In genomic region chr22:20079745-20080444, GRCh38 we compare ENCODE assay signal across 8 cellular contexts. TPM values are rescaled to one million over a fixed set of nuclear protein-coding genes. Genes with fewer than 3 reads are reported as not detected.
DNase-seq lines count a peak whose midpoint lies in the region; ATAC-seq and TF ChIP-seq lines count a peak whose summit lies in the region.

DGCR8 (plus strand) TSS chr22:20080241; CDS start chr22:20085964, 5,723 bp downstream.

- H3K27me3 Mint-ChIP-seq in H9 (ENCODE audit: low read depth) (no peaks in the 10 kb centered on the region; the same call in 1 of the 2 replicates), neural crest cell (ENCODE audit: low read depth) (peaks cover 2% of the 10 kb centered on the region)

- peaks cover 34 to 49% of the 10 kb centered on the region in 2 experiments for H3K4me1 Mint-ChIP-seq in H9
- peaks cover 55% of the 10 kb centered on the region for H3K4me1 Mint-ChIP-seq in neural crest cell

- H3K4ac ChIP-seq in H9 (ENCODE audit: low read depth, low read length) = peak within 1 kb of the TSS; percentile 19

- H3K36me3 Mint-ChIP-seq in H9 (ENCODE audit: insufficient read depth in 1 of 3, low read depth in 3 of 3) (peaks cover 2 to 22% (median 12%) of the 10 kb centered on the region in 3 experiments; a peak in 6 of 7 replicates), neural crest cell (ENCODE audit: low read depth) (peaks cover 3% of the 10 kb centered on the region)

- no CpG with 5 or more reads among the region's 100 CpGs for WGBS in H9 (ENCODE audit: extremely low coverage, insufficient read length, low lambda C conversion rate)

- no peak within 1 kb of the TSS for H4K91ac ChIP-seq in H9 (ENCODE audit: insufficient read length, low read depth, low read length)

- peaks cover 20% of the 10 kb centered on the region for H3K36me3 ChIP-seq in MG63

- H4K20me1 ChIP-seq in H9 (ENCODE audit: control insufficient read depth, insufficient read depth, insufficient read length) = peaks cover 5% of the 10 kb centered on the region

- H4K8ac ChIP-seq in H9 (replicated peaks; ENCODE audit: insufficient read length, low read depth, low read length) = no peak within 1 kb of the TSS

- no peak within 1 kb of the TSS for H2BK5ac ChIP-seq in H9 (ENCODE audit: insufficient read length, low read length)

- no peak within 1 kb of the TSS for H2BK20ac ChIP-seq in H9 (ENCODE audit: low read depth, low read length, poor library complexity, severe bottlenecking)

- H3K4me2 ChIP-seq in H9 (ENCODE audit: insufficient read depth, insufficient read length, low read length) = peak within 1 kb of the TSS; percentile 100

- H3K9me3 Mint-ChIP-seq in H9 (no peaks in the 10 kb centered on the region), neural crest cell (no peaks in the 10 kb centered on the region)

- peak; percentile 84 for ATAC-seq in foreskin keratinocyte

- peak within 1 kb of the TSS; percentile 91 to 98 (median 96) for H3K27ac Mint-ChIP-seq in H9
- H3K27ac Mint-ChIP-seq in neural crest cell (ENCODE audit: unreplicated experiment) = peak within 1 kb of the TSS; percentile 99

- H3K14ac ChIP-seq in H9 (ENCODE audit: insufficient read depth, low read length) = peak within 1 kb of the TSS; percentile 98

- peaks cover 32% of the 10 kb centered on the region for H3K79me2 ChIP-seq in H9 (ENCODE audit: insufficient read depth, low read length)

- TF ChIP-seq CTCF in H9 (conservative IDR thresholded peaks at IDR 0.05) = no peak
- peak; percentile 2 for TF ChIP-seq CTCF in foreskin keratinocyte (conservative IDR thresholded peaks at IDR 0.05)
- no peak for TF ChIP-seq CTCF in neural crest cell (conservative IDR thresholded peaks at IDR 0.05)
- no peak for TF ChIP-seq CTCF in subcutaneous adipose tissue (IDR thresholded peaks at IDR 0.05; ENCODE audit: low read depth)

- H3K4me1 ChIP-seq in H9 (ENCODE audit: insufficient read depth, low read length) (peaks cover 2% of the 10 kb centered on the region; the same call in 1 of the 2 replicates), foreskin keratinocyte (no peaks in the 10 kb centered on the region)

- H3K23ac ChIP-seq in H9 (ENCODE audit: insufficient read length, low read depth, low read length) = no peak within 1 kb of the TSS

- H3K27ac ChIP-seq in H9 (ENCODE audit: insufficient read length, low read depth, low read length) = peak within 1 kb of the TSS; percentile 72
- peak within 1 kb of the TSS; percentile 76 for H3K27ac ChIP-seq in foreskin keratinocyte

- H2AK5ac ChIP-seq in H9 (ENCODE audit: insufficient read length, low read length) = peak within 1 kb of the TSS; percentile 85

- H3T11ph ChIP-seq in H9 (ENCODE audit: low read length) = no peak within 1 kb of the TSS

- H2BK120ac ChIP-seq in H9 (ENCODE audit: low read depth, low read length, poor library complexity, severe bottlenecking) = peak within 1 kb of the TSS; percentile 93

- H2AFZ ChIP-seq in H9 (ENCODE audit: low read length) = no peak within 1 kb of the TSS

- H3K27me3 ChIP-seq in H9 (ENCODE audit: insufficient read depth, low read length) = no peaks in the 10 kb centered on the region
- no peaks in the 10 kb centered on the region for H3K27me3 ChIP-seq in MG63
- no peaks in the 10 kb centered on the region for H3K27me3 ChIP-seq in foreskin keratinocyte

- peak within 1 kb of the TSS; percentile 30 for H3K56ac ChIP-seq in H9 (ENCODE audit: insufficient read length, low read depth, low read length)

- peak within 1 kb of the TSS; percentile 91 for H3K18ac ChIP-seq in H9 (ENCODE audit: insufficient read length, low read depth, low read length)

- H3K9me3 ChIP-seq in H9 (ENCODE audit: control insufficient read depth, low read depth, low read length) = no peaks in the 10 kb centered on the region
- no peaks in the 10 kb centered on the region for H3K9me3 ChIP-seq in MG63

- DNase-seq in ELF-1 (ENCODE audit: low read depth, low spot score) (peak; percentile 94), H9 (peak; percentile 94), MG63 (peak; percentile 96), SHP77 treated with DMSO at 0.1 percent for 48 hours (lab: John Stamatoyannopoulos, UW) (peak; percentile 76), foreskin keratinocyte (peak; percentile 84 to 90), neural crest cell (ENCODE audit: low read depth, low spot score) (peak; percentile 86)
- DNase-seq in activated naive CD4-positive, alpha-beta T cell (lab: John Stamatoyannopoulos, UW) = peak in 3 of 4 experiments; percentile 38 to 66 (median 44)

- peak within 1 kb of the TSS; percentile 87 for H4K5ac ChIP-seq in H9 (ENCODE audit: insufficient read length, low read depth, low read length)

- peaks cover 8% of the 10 kb centered on the region for H3K23me2 ChIP-seq in H9 (ENCODE audit: insufficient read length, low read depth, low read length, poor library complexity, severe bottlenecking)

- H3K79me1 ChIP-seq in H9 (ENCODE audit: insufficient read depth, low read depth, low read length, poor library complexity, severe bottlenecking) = peaks cover 12% of the 10 kb centered on the region

- H3K9ac ChIP-seq in H9 (ENCODE audit: extremely low read depth, insufficient read length, low read length) = peak within 1 kb of the TSS; percentile 99

- H2BK12ac ChIP-seq in H9 (ENCODE audit: insufficient read length, low read depth, low read length) = peak within 1 kb of the TSS; percentile 4

- H3K4me3 Mint-ChIP-seq in H9 (peak within 1 kb of the TSS; percentile 92 to 94), neural crest cell (peak within 1 kb of the TSS; percentile 99)

- peak within 1 kb of the TSS; percentile 95 for H3K4me3 ChIP-seq in MG63

- no peak within 1 kb of the TSS for H2BK15ac ChIP-seq in H9 (ENCODE audit: low read depth, low read length)

RNA-seq across cellular contexts. Expression of gene DGCR8, which starts in this region (rescaled TPM):
- total RNA-seq in H9 (2021) (71.2 and 74.5 TPM in 2 replicates), foreskin keratinocyte (30.4 and 31.7 TPM in 2 replicates), neural crest cell (86.3 and 86.5 TPM in 2 replicates), subcutaneous adipose tissue (10 to 100 TPM in 3 of 4 donors, 1 to 10 TPM in 1; 9.8 to 27.9 (median 14.7) TPM)
- total RNA-seq in MG63 (2014; rRNA removed; shearing (Covaris generic); ENCODE audit: low replicate concordance) = 16.3 and 31.0 TPM in 2 replicates
- 13.5 and 13.7 TPM in 2 replicates for polyA plus RNA-seq in foreskin keratinocyte

Comparison
In these comparisons a context has a peak if more than half of its experiments do, and no peak if none do; other contexts are left out.
1. Peak in every context shown above with its lines: DNase-seq, ATAC-seq, H3K4me3 ChIP-seq and H3K27ac ChIP-seq.
2. DNase-seq: peak in every context shown above with its lines; median percentile 96 in MG63; 94 in ELF-1; 94 in H9; 87 in foreskin keratinocyte; 86 in neural crest cell; 76 in SHP77 treated with DMSO at 0.1 percent for 48 hours; 44 in activated naive CD4-positive, alpha-beta T cell.